In genomic region chr6:155115893-155116570, GRCh38 we compare ENCODE assay signal across 20 cellular contexts.
DNase-seq lines count a peak whose midpoint lies in the region; ATAC-seq, FAIRE-seq and TF ChIP-seq lines count a peak whose summit lies in the region.
"Had no signal": no experiment of that assay in that cellular context is flagged by ENCODE, and none has a peak within 500 bp of the region (broad histone marks: within the 10 kb centered on the region; RNA-seq: fewer than 3 reads in every experiment).

No MANE protein-coding gene starts in this region.

- H3K79me2 ChIP-seq in osteoblast (ENCODE audit: insufficient read depth, low read length) = peaks cover 77% of the 10 kb centered on the region

- peak overlapping the region; percentile 87 for H3K27ac Mint-ChIP-seq in activated T-cell treated with anti-CD3 and anti-CD28 coated beads, Interleukin-2, amount 50 U/mL, for 72 hours
- no peak overlapping the region for H3K27ac Mint-ChIP-seq in effector memory CD8-positive, alpha-beta T cell
- H3K27ac Mint-ChIP-seq: CD4-positive, alpha-beta memory T cell had no signal

- DNase-seq in activated T-cell treated with anti-CD3 and anti-CD28 coated beads, Interleukin-2, amount 50 U/mL, for 72 hours = no peak
- DNase-seq in activated T-cell treated with anti-CD3 and anti-CD28 coated beads, Interleukin-2, amount 50 U/mL, for 1 hour = no peak
- DNase-seq in SJCRH30 (no peak), osteoblast (ENCODE audit: insufficient read length, low spot score, missing footprints) (no peak), pancreas (no peak)
- DNase-seq in effector memory CD8-positive, alpha-beta T cell = no peak
- DNase-seq in stimulated activated CD4-positive, alpha-beta T cell treated with anti-CD3 and anti-CD28 coated beads, Interleukin-2, amount 100 ng/mL, for 24 hours = no peak
- DNase-seq: CD4-positive, alpha-beta memory T cell; DND-41; dorsolateral prefrontal cortex; left ventricle myocardium inferior; NCI-H2227 treated with DMSO at 0.1 percent for 48 hours; ovary; Peyer's patch; stimulated activated CD4-positive, alpha-beta T cell treated with anti-CD3 and anti-CD28 coated beads, Interleukin-4, amount 100 ng/mL, for 1 hour; SW 1271; WERI-Rb-1 had no signal

- FAIRE-seq in pancreas (lab: Jason Lieb, UNC) = no peak

- no peak for TF ChIP-seq CTCF in osteoblast (IDR thresholded peaks at IDR 0.05; ENCODE audit: extremely low read depth, low read depth, low read length)
- no peak for TF ChIP-seq CTCF in pancreas (IDR thresholded peaks at IDR 0.05)

- no peaks in the 10 kb centered on the region for H3K9me3 Mint-ChIP-seq in activated T-cell treated with anti-CD3 and anti-CD28 coated beads, Interleukin-2, amount 50 U/mL, for 72 hours
- H3K9me3 Mint-ChIP-seq in effector memory CD8-positive, alpha-beta T cell = no peaks in the 10 kb centered on the region
- H3K9me3 Mint-ChIP-seq: CD4-positive, alpha-beta memory T cell had no signal

- no peaks in the 10 kb centered on the region for H4K20me1 ChIP-seq in osteoblast (ENCODE audit: insufficient read depth, low read length)

- H3K36me3 ChIP-seq in SJCRH30 (no peaks in the 10 kb centered on the region), osteoblast (ENCODE audit: insufficient read depth, low read length) (no peaks in the 10 kb centered on the region), pancreas (no peaks in the 10 kb centered on the region)
- H3K36me3 ChIP-seq: cardiac muscle cell, left ventricle myocardium inferior, ovary, Peyer's patch, thoracic aorta had no signal

- peaks cover 4% of the 10 kb centered on the region for H3K27me3 Mint-ChIP-seq in activated T-cell treated with anti-CD3 and anti-CD28 coated beads, Interleukin-2, amount 50 U/mL, for 72 hours (ENCODE audit: low read depth)
- H3K27me3 Mint-ChIP-seq in effector memory CD8-positive, alpha-beta T cell = peaks cover 0 to 12% of the 10 kb centered on the region in 2 donors

- peak overlapping the region; percentile 53 to 70 for H3K4me3 Mint-ChIP-seq in activated T-cell treated with anti-CD3 and anti-CD28 coated beads, Interleukin-2, amount 50 U/mL, for 72 hours
- no peak overlapping the region for H3K4me3 Mint-ChIP-seq in effector memory CD8-positive, alpha-beta T cell
- H3K4me3 Mint-ChIP-seq: CD4-positive, alpha-beta memory T cell had no signal

- peak overlapping the region; percentile 34 for H3K4me2 ChIP-seq in osteoblast (ENCODE audit: insufficient read depth, low read length)

- ATAC-seq in activated T-cell treated with anti-CD3 and anti-CD28 coated beads, Interleukin-2, amount 50 U/mL, for 72 hours (replicated peaks in 1 of 2) = peak; percentile 76 to 86
- ATAC-seq in GM21723 (IDR thresholded peaks at IDR 0.05; ENCODE audit: unreplicated experiment) (peak; percentile 56), pancreas (no peak)
- no peak for ATAC-seq in effector memory CD8-positive, alpha-beta T cell (replicated peaks)

- no peak overlapping the region for H3K4me3 ChIP-seq in SJCRH30
- no peak overlapping the region for H3K4me3 ChIP-seq in osteoblast (ENCODE audit: insufficient read depth, low read length)
- no peak overlapping the region for H3K4me3 ChIP-seq in pancreas
- H3K4me3 ChIP-seq: cardiac muscle cell, dorsolateral prefrontal cortex, left ventricle myocardium inferior, ovary, Peyer's patch, thoracic aorta had no signal

- WGBS in pancreas, 2 donors = 69 to 79% methylated on average over 4 of the region's 4 CpGs

- H3K4me1 ChIP-seq in SJCRH30 (peaks cover 33% of the 10 kb centered on the region), osteoblast (ENCODE audit: insufficient read depth, low read length) (peaks cover 35% of the 10 kb centered on the region), pancreas (no peaks in the 10 kb centered on the region)
- H3K4me1 ChIP-seq: left ventricle myocardium inferior, Peyer's patch had no signal

- H3K27me3 ChIP-seq in SJCRH30 (no peaks in the 10 kb centered on the region), osteoblast (ENCODE audit: insufficient read depth, low read length) (no peaks in the 10 kb centered on the region), pancreas (no peaks in the 10 kb centered on the region)
- H3K27me3 ChIP-seq: dorsolateral prefrontal cortex, ovary, Peyer's patch had no signal

- peaks cover 0 to 2% of the 10 kb centered on the region in 2 donors for H3K36me3 Mint-ChIP-seq in activated T-cell treated with anti-CD3 and anti-CD28 coated beads, Interleukin-2, amount 50 U/mL, for 72 hours (ENCODE audit: insufficient read depth in 2 of 2)
- H3K36me3 Mint-ChIP-seq in effector memory CD8-positive, alpha-beta T cell (ENCODE audit: insufficient read depth) = no peaks in the 10 kb centered on the region
- H3K36me3 Mint-ChIP-seq: CD4-positive, alpha-beta memory T cell had no signal

- H2AFZ ChIP-seq in osteoblast (ENCODE audit: low read length) = peak overlapping the region; percentile 30

- H3K4me1 Mint-ChIP-seq in activated T-cell treated with anti-CD3 and anti-CD28 coated beads, Interleukin-2, amount 50 U/mL, for 72 hours (ENCODE audit: low read depth) = peaks cover 24% of the 10 kb centered on the region
- H3K4me1 Mint-ChIP-seq in effector memory CD8-positive, alpha-beta T cell (ENCODE audit: low read depth in 2 of 2) = no peaks in the 10 kb centered on the region

- intact Hi-C loops in pancreas (cut with DNase I) = no loop called here

- H3K9me3 ChIP-seq in SJCRH30 (replicated peaks) (no peaks in the 10 kb centered on the region), osteoblast (ENCODE audit: low read depth, low read length) (no peaks in the 10 kb centered on the region), pancreas (no peaks in the 10 kb centered on the region)
- H3K9me3 ChIP-seq: left ventricle myocardium inferior, ovary, Peyer's patch, thoracic aorta had no signal

- H3K27ac ChIP-seq in SJCRH30 = peak overlapping the region; percentile 47
- H3K27ac ChIP-seq in osteoblast (ENCODE audit: low read depth, low read length) = peak overlapping the region; percentile 76
- H3K27ac ChIP-seq in pancreas = no peak overlapping the region
- H3K27ac ChIP-seq: cardiac muscle cell, dorsolateral prefrontal cortex, left ventricle myocardium inferior, ovary, Peyer's patch, thoracic aorta, WERI-Rb-1 had no signal

Comparison
In these comparisons a context has a peak if more than half of its experiments do, and no peak if none do; other contexts are left out.
1. ATAC-seq: peak in activated T-cell treated with anti-CD3 and anti-CD28 coated beads, Interleukin-2, amount 50 U/mL, for 72 hours (2 of 2) and GM21723 (single experiment); none in effector memory CD8-positive, alpha-beta T cell (single experiment) and pancreas (0 of 4).
2. H3K4me3 Mint-ChIP-seq: peak in activated T-cell treated with anti-CD3 and anti-CD28 coated beads, Interleukin-2, amount 50 U/mL, for 72 hours (2 of 2); none in effector memory CD8-positive, alpha-beta T cell (0 of 2).
3. H3K27ac ChIP-seq: peak in SJCRH30 (single experiment) and osteoblast (single experiment); none in pancreas (0 of 4).